ENCODE assay signal across 7 cellular contexts in genomic region chrX:101390664-101391525, GRCh38. TPM values are rescaled to one million over a fixed set of nuclear protein-coding genes. Genes with fewer than 3 reads are reported as not detected.
DNase-seq lines count a peak whose midpoint lies in the region; ATAC-seq and TF ChIP-seq lines count a peak whose summit lies in the region.

Gene RPL36A, plus strand, starts transcription at chrX:101391011. Its CDS starts 33 bp downstream, at chrX:101391044.

- ATAC-seq in GM18505 (IDR thresholded peaks at IDR 0.05; ENCODE audit: unreplicated experiment) (peak; percentile 73), HG02981 (IDR thresholded peaks at IDR 0.05; ENCODE audit: unreplicated experiment) (peak; percentile 89)

- 0 to 1% methylated on average over 47 of the region's 47 CpGs for WGBS in sigmoid colon, 2 donors

- DNase-seq in NCI-H2029 (lab: John Stamatoyannopoulos, UW) (peak; percentile 81), T-helper 22 cell (ENCODE audit: low read depth) (peak; percentile 66), astrocyte of the hippocampus (ENCODE audit: low read depth, low spot score) (peak; percentile 90), iPS DF 19.7 (ENCODE audit: low read depth, low spot score) (peak; percentile 59), sigmoid colon (peak; percentile 92)

- no peaks in the 10 kb centered on the region for H3K27me3 ChIP-seq in sigmoid colon

- peaks cover 0 to 10% (median 2%) of the 10 kb centered on the region in 4 donors for H3K36me3 ChIP-seq in sigmoid colon

- TF ChIP-seq EP300 in sigmoid colon (IDR thresholded peaks at IDR 0.05): no peak

- H3K4me3 ChIP-seq in sigmoid colon: peak within 1 kb of the TSS; percentile 24 to 53 (median 50)

- intact Hi-C loops in sigmoid colon (cut with DNase I): loop anchor here (2.0 to 5.0 kb wide), 2 partner anchors 16 to 44 kb away; partner anchors contain the start of genes GLA and TIMM8A

- H3K27ac ChIP-seq in sigmoid colon: peak within 1 kb of the TSS; percentile 71 to 85 (median 76)

- TF ChIP-seq POLR2A in GM18505 (IDR thresholded peaks at IDR 0.05; ENCODE audit: borderline replicate concordance, extremely low read depth, insufficient read depth, insufficient read length): peak; percentile 97
- peak; percentile 71 to 75 for TF ChIP-seq POLR2A in sigmoid colon (IDR thresholded peaks at IDR 0.05)

- peak in 3 of 4 experiments; percentile 32 to 53 (median 49) for TF ChIP-seq CTCF in sigmoid colon (IDR thresholded peaks at IDR 0.05)

- H3K4me1 ChIP-seq in sigmoid colon: peaks cover 0 to 8% (median 0%) of the 10 kb centered on the region in 4 donors

- H3K9me3 ChIP-seq in sigmoid colon: no peaks in the 10 kb centered on the region

RNA-seq across cellular contexts. Expression of gene RPL36A, which starts in this region (rescaled TPM):
- total RNA-seq in sigmoid colon: 1,000 to 10,000 TPM in 2 of 4 donors, 100 to 1,000 TPM in 2; 753 to 2,539 (median 1,366) TPM
- polyA plus RNA-seq in sigmoid colon: 1,000 to 10,000 TPM; 1,854 to 3,258 (median 2,959) TPM

Comparison
In these comparisons a context has a peak if more than half of its experiments do, and no peak if none do; other contexts are left out.
1. Peak in every context shown above with its lines: DNase-seq, ATAC-seq, H3K4me3 ChIP-seq and H3K27ac ChIP-seq.